Comparison of ENCODE assay signal across 23 cellular contexts in genomic region chr14:23347406-23348296, GRCh38. TPM values are rescaled to one million over a fixed set of nuclear protein-coding genes. Genes with fewer than 3 reads are reported as not detected.
DNase-seq lines count a peak whose midpoint lies in the region; ATAC-seq and TF ChIP-seq lines count a peak whose summit lies in the region.
"Had no signal": no experiment of that assay in that cellular context is flagged by ENCODE, and none has a peak within 500 bp of the region (broad histone marks: within the 10 kb centered on the region; RNA-seq: fewer than 3 reads in every experiment).

No MANE protein-coding gene starts in this region.

- peak; percentile 21 for DNase-seq in GM13976 (ENCODE audit: low spot score)
- DNase-seq in IMR-90: no peak
- DNase-seq in endodermal cell: peak; percentile 31
- no peak for DNase-seq in neuronal stem cell (ENCODE audit: low spot score)
- DNase-seq in Ammon's horn (ENCODE audit: low spot score): no peak
- DNase-seq in NCI-H1930 (lab: John Stamatoyannopoulos, UW): no peak
- DNase-seq in cardiac septum (ENCODE audit: low spot score): no peak
- DNase-seq in left lobe of liver (ENCODE audit: low spot score): no peak
- DNase-seq: 8988T; BE2C; C1 segment of cervical spinal cord; CD4-positive, CD25-positive, alpha-beta regulatory T cell; CD8-positive, alpha-beta memory T cell; COR-L47; DMS79; GDM1; GM23248; HCEC 1CT; KG1 had no signal

- TF ChIP-seq CTCF in GM13976 (IDR thresholded peaks at IDR 0.05; ENCODE audit: borderline replicate concordance, control extremely low read depth, extremely low read depth, insufficient read depth, missing control alignments) (no peak), IMR-90 (conservative IDR thresholded peaks at IDR 0.05; ENCODE audit: low read depth, low read length) (no peak), endodermal cell (conservative IDR thresholded peaks at IDR 0.05) (no peak)

- H3K27ac ChIP-seq in IMR-90 (ENCODE audit: insufficient read depth, low read length): no peak overlapping the region
- H3K27ac ChIP-seq in endodermal cell (ENCODE audit: low read depth, low read length): no peak overlapping the region
- H3K27ac ChIP-seq in neuronal stem cell (replicated peaks; ENCODE audit: low read length): no peak overlapping the region
- H3K27ac ChIP-seq: GM23248 had no signal

- H3K4me1 ChIP-seq in IMR-90 (ENCODE audit: control insufficient read depth, insufficient read depth, low read length) (peaks cover 3% of the 10 kb centered on the region; the same call in 1 of the 2 replicates), endodermal cell (ENCODE audit: control insufficient read depth, insufficient read depth, low read length) (peaks cover 19% of the 10 kb centered on the region), neuronal stem cell (ENCODE audit: control insufficient read depth in 2 of 2, insufficient read depth in 1 of 2, low read depth in 1 of 2, low read length in 2 of 2) (peaks cover 0 to 4% of the 10 kb centered on the region in 2 donors)

- intact Hi-C loops in IMR-90 (cut with micrococcal nuclease) (no loop called here), cardiac septum (cut with DNase I) (no loop called here)

- BruUV-seq in IMR-90 (replicated peaks; lab: Mats Ljungman, UMichigan): TSS peak; percentile 26

- no peak overlapping the region for H4K8ac ChIP-seq in IMR-90 (ENCODE audit: low read depth in 2 of 2, low read length in 2 of 2)
- H4K8ac ChIP-seq in neuronal stem cell (ENCODE audit: low read depth, low read length): no peak overlapping the region

- H3K27me3 Mint-ChIP-seq in endodermal cell (ENCODE audit: insufficient read depth): peaks cover 23% of the 10 kb centered on the region

- no peak overlapping the region for H2BK20ac ChIP-seq in IMR-90 (ENCODE audit: low read depth, low read length)

- H3K9ac ChIP-seq in IMR-90 (ENCODE audit: low read depth, low read length): no peak overlapping the region
- H3K9ac ChIP-seq in endodermal cell (ENCODE audit: extremely low read depth, low read length, poor library complexity, severe bottlenecking): no peak overlapping the region
- peak overlapping the region; percentile 40 for H3K9ac ChIP-seq in neuronal stem cell (ENCODE audit: low read depth, low read length, poor library complexity)
- H3K9ac ChIP-seq: GM23248 had no signal

- H3K23ac ChIP-seq in IMR-90 (ENCODE audit: low read depth, low read length) (no peak overlapping the region), neuronal stem cell (ENCODE audit: low read depth, low read length, poor library complexity) (no peak overlapping the region)

- CTCF ChIA-PET in IMR-90 (lab: Yijun Ruan, JAX): interaction anchor here (0.5 kb wide), 1 partner anchor 10 kb away, joined by 3 read pairs; no protein-coding TSS in a partner anchor

- no peak overlapping the region for H3K56ac ChIP-seq in IMR-90 (ENCODE audit: extremely low read depth, insufficient read depth, low read length)

- POLR2A ChIA-PET in IMR-90 (lab: Charles Lee; ENCODE audit: unreplicated experiment): no interaction called here

- H3K9me3 ChIP-seq in IMR-90 (ENCODE audit: control insufficient read depth, insufficient read depth, low read length) (no peaks in the 10 kb centered on the region), endodermal cell (ENCODE audit: control insufficient read depth, low read length) (peaks cover 6% of the 10 kb centered on the region), neuronal stem cell (replicated peaks in 1 of 2; ENCODE audit: control insufficient read depth in 2 of 2, insufficient read depth in 1 of 2, low read depth in 1 of 2, low read length in 2 of 2) (no peaks in the 10 kb centered on the region)
- H3K9me3 ChIP-seq: BE2C had no signal

- H3K4me3 Mint-ChIP-seq in endodermal cell: no peak overlapping the region
- H3K4me3 Mint-ChIP-seq: CD4-positive, CD25-positive, alpha-beta regulatory T cell; CD8-positive, alpha-beta memory T cell had no signal

- no peak overlapping the region for H2AFZ ChIP-seq in IMR-90 (replicated peaks; ENCODE audit: low read length, poor library complexity)
- H2AFZ ChIP-seq in neuronal stem cell (ENCODE audit: low read length): no peak overlapping the region
- H2AFZ ChIP-seq: GM23248 had no signal

- H3K9me3 Mint-ChIP-seq in endodermal cell: peaks cover 1% of the 10 kb centered on the region
- H3K9me3 Mint-ChIP-seq: CD8-positive, alpha-beta memory T cell had no signal

- H2BK120ac ChIP-seq in IMR-90 (ENCODE audit: low read depth, low read length) (no peak overlapping the region), neuronal stem cell (ENCODE audit: low read depth, low read length) (no peak overlapping the region)

- no peak overlapping the region for H2BK12ac ChIP-seq in neuronal stem cell (ENCODE audit: low read length)

- no peaks in the 10 kb centered on the region; the same call in 1 of the 2 replicates for H4K20me1 ChIP-seq in IMR-90 (ENCODE audit: insufficient read depth, low read length)

- H3K14ac ChIP-seq in IMR-90 (replicated peaks; ENCODE audit: low read depth, low read length) (no peak overlapping the region), neuronal stem cell (ENCODE audit: low read length) (peak overlapping the region; percentile 32)

- H3K4me3 ChIP-seq in IMR-90 (ENCODE audit: insufficient read depth, low read depth, low read length): no peak overlapping the region
- H3K4me3 ChIP-seq in endodermal cell (ENCODE audit: low read length): no peak overlapping the region
- H3K4me3 ChIP-seq in neuronal stem cell (ENCODE audit: low read length in 2 of 2): no peak overlapping the region
- H3K4me3 ChIP-seq: GM23248 had no signal

- H3K18ac ChIP-seq in IMR-90 (ENCODE audit: low read depth, low read length) (no peak overlapping the region), neuronal stem cell (ENCODE audit: low read length) (no peak overlapping the region)

- ATAC-seq in IMR-90 (ENCODE audit: low read depth) (no peak), left lobe of liver (no peak)

- H3K36me3 Mint-ChIP-seq in endodermal cell (ENCODE audit: low read depth): peaks cover 21% of the 10 kb centered on the region
- H3K36me3 Mint-ChIP-seq: CD8-positive, alpha-beta memory T cell had no signal

- H2BK5ac ChIP-seq in IMR-90 (ENCODE audit: low read depth, low read length, poor library complexity, severe bottlenecking) (no peak overlapping the region), neuronal stem cell (ENCODE audit: low read length) (no peak overlapping the region)

- H3K4me2 ChIP-seq in IMR-90 (ENCODE audit: low read depth, low read length) (no peak overlapping the region), neuronal stem cell (ENCODE audit: insufficient read depth, low read length, poor library complexity, severe bottlenecking) (no peak overlapping the region)

- no peak overlapping the region for H4K91ac ChIP-seq in IMR-90 (ENCODE audit: insufficient read depth, low read depth, low read length)
- no peak overlapping the region for H4K91ac ChIP-seq in neuronal stem cell (ENCODE audit: low read depth, low read length, poor library complexity)

- H2AK9ac ChIP-seq in IMR-90 (replicated peaks; ENCODE audit: low read depth, low read length, poor library complexity): no peak overlapping the region

- peaks cover 23% of the 10 kb centered on the region for H3K4me1 Mint-ChIP-seq in endodermal cell

- H4K5ac ChIP-seq in IMR-90 (ENCODE audit: low read depth, low read length): no peak overlapping the region

- no peak overlapping the region for H3K27ac Mint-ChIP-seq in endodermal cell
- H3K27ac Mint-ChIP-seq: CD4-positive, CD25-positive, alpha-beta regulatory T cell; CD8-positive, alpha-beta memory T cell had no signal

- H2BK15ac ChIP-seq in IMR-90 (ENCODE audit: low read depth, low read length): no peak overlapping the region
- H2BK15ac ChIP-seq in neuronal stem cell (ENCODE audit: low read length): no peak overlapping the region

- H2AK5ac ChIP-seq in IMR-90 (ENCODE audit: low read depth, low read length) (no peak overlapping the region), neuronal stem cell (ENCODE audit: low read depth, low read length) (no peak overlapping the region)

- TF ChIP-seq RAD21 in IMR-90 (IDR thresholded peaks at IDR 0.05; ENCODE audit: low read length): no peak

- in situ Hi-C loops in GM13976 (cut with MboI; ENCODE audit: low sequenced_read_pairs, unreplicated experiment): no loop called here
- in situ Hi-C loops in IMR-90 (cut with MboI; ENCODE audit: low sequenced_read_pairs): no loop called here

- H3K4ac ChIP-seq in IMR-90 (ENCODE audit: low read depth, low read length) (no peak overlapping the region), neuronal stem cell (ENCODE audit: low read length) (no peak overlapping the region)

- 100% methylated on average over 5 of the region's 19 CpGs; no CpG with 5 or more reads in 1 of the 2 experiments for WGBS in IMR-90 (ENCODE audit: extremely low coverage in 2 of 2, insufficient read length in 1 of 2), 2 experiments
- WGBS in endodermal cell (ENCODE audit: insufficient coverage in 1 of 2, insufficient read length in 1 of 2), 2 experiments: 93 to 97% methylated on average over 5 to 19 of the region's 19 CpGs
- WGBS in neuronal stem cell (ENCODE audit: extremely low coverage in 2 of 2, insufficient read length in 2 of 2, insufficient replicate concordance in 1 of 2), 2 donors: no CpG with 5 or more reads among the region's 19 CpGs

- no peaks in the 10 kb centered on the region for H3K9me1 ChIP-seq in IMR-90 (ENCODE audit: insufficient read depth, low read length)

- H3K36me3 ChIP-seq in IMR-90 (ENCODE audit: control insufficient read depth, insufficient read depth, low read length) (peaks cover 10% of the 10 kb centered on the region), endodermal cell (ENCODE audit: control insufficient read depth, insufficient read depth, low read length) (no peaks in the 10 kb centered on the region), neuronal stem cell (replicated peaks in 1 of 2; ENCODE audit: control insufficient read depth in 2 of 2, insufficient read depth in 2 of 2, low read length in 2 of 2) (peaks cover 7 to 8% of the 10 kb centered on the region in 2 donors)
- H3K36me3 ChIP-seq: BE2C had no signal

- no peak for TF ChIP-seq POLR2A in IMR-90 (IDR thresholded peaks at IDR 0.05; ENCODE audit: low read depth, low read length)

- dilution Hi-C loops in IMR-90 (cut with HindIII; ENCODE audit: low sequenced_read_pairs, unreplicated experiment): no loop called here

- peaks cover 0 to 7% of the 10 kb centered on the region in 2 experiments; a peak in 3 of 4 replicates for H3K79me1 ChIP-seq in IMR-90 (ENCODE audit: low read depth in 1 of 2, low read length in 2 of 2)
- no peaks in the 10 kb centered on the region for H3K79me1 ChIP-seq in neuronal stem cell (ENCODE audit: low read depth, low read length)

- H3K27me3 ChIP-seq in IMR-90 (ENCODE audit: control insufficient read depth, insufficient read depth, low read length): peaks cover 2% of the 10 kb centered on the region; the same call in 1 of the 2 replicates
- peaks cover 8% of the 10 kb centered on the region for H3K27me3 ChIP-seq in endodermal cell (ENCODE audit: control insufficient read depth, insufficient read depth, low read length, poor library complexity, severe bottlenecking)
- H3K27me3 ChIP-seq in neuronal stem cell (ENCODE audit: control insufficient read depth in 3 of 3, insufficient read depth in 3 of 3, low read depth in 1 of 3, low read length in 3 of 3): peaks cover 0 to 3% (median 0%) of the 10 kb centered on the region in 3 experiments
- H3K27me3 ChIP-seq: BE2C had no signal

RNA-seq across cellular contexts. Expression of gene SLC22A17, which starts 5.0 kb away (rescaled TPM):
- 6.4 and 6.6 TPM in 2 replicates for total RNA-seq in IMR-90 (2012; rRNA removed)
- 35.6 and 36.0 TPM in 2 replicates for polyA plus RNA-seq in IMR-90 (2012; rRNA removed)
- 17.0 and 43.1 TPM in 2 replicates for polyA plus RNA-seq in IMR-90 (2012; cell fraction: cytosol; rRNA removed)
- 161 and 357 TPM in 2 replicates for polyA plus RNA-seq in IMR-90 (2012; cell fraction: nucleus; rRNA removed; ENCODE audit: low replicate concordance)
- total RNA-seq in endodermal cell: 10 to 100 TPM; 49.9 to 89.0 TPM
- polyA plus RNA-seq in endodermal cell (2013, experiment 1 of 2): 90.3 TPM
- polyA plus RNA-seq in endodermal cell (2013, experiment 2 of 2): 82.1 TPM
- 62.0 TPM for polyA plus RNA-seq in neuronal stem cell (2013, experiment 1 of 2)
- polyA plus RNA-seq in neuronal stem cell (2013, experiment 2 of 2): 60.0 TPM
- 10.6 TPM for total RNA-seq in cardiac septum
- total RNA-seq in left lobe of liver: 3.6 TPM

RNA-seq across cellular contexts. Expression of gene EFS, which starts 17.3 kb away (rescaled TPM):
- total RNA-seq in IMR-90 (2012; rRNA removed) (2.2 and 2.5 TPM in 2 replicates), endodermal cell (10 to 100 TPM; 69.9 to 96.4 TPM), cardiac septum (3.7 TPM), left lobe of liver (0.68 TPM)
- polyA plus RNA-seq in IMR-90 (2012; rRNA removed): 11.6 and 13.3 TPM in 2 replicates
- polyA plus RNA-seq in IMR-90 (2012; cell fraction: cytosol; rRNA removed): 7.2 and 13.1 TPM in 2 replicates
- polyA plus RNA-seq in IMR-90 (2012; cell fraction: nucleus; rRNA removed; ENCODE audit: low replicate concordance): 34.4 and 64.4 TPM in 2 replicates
- polyA plus RNA-seq in endodermal cell (2013, experiment 1 of 2): 115 TPM
- polyA plus RNA-seq in endodermal cell (2013, experiment 2 of 2): 105 TPM
- 74.5 TPM for polyA plus RNA-seq in neuronal stem cell (2013, experiment 1 of 2)
- polyA plus RNA-seq in neuronal stem cell (2013, experiment 2 of 2): 74.5 TPM
- total RNA-seq: CD4-positive, CD25-positive, alpha-beta regulatory T cell; CD8-positive, alpha-beta memory T cell; H4 had no signal
- polyA plus RNA-seq: CD4-positive, CD25-positive, alpha-beta regulatory T cell; CD8-positive, alpha-beta memory T cell had no signal

RNA-seq across cellular contexts. Expression of gene IL25, which starts 25.0 kb away (rescaled TPM):
- total RNA-seq in IMR-90 (2012; rRNA removed) (not detected in 2 replicates), endodermal cell (not detected), cardiac septum (not detected), left lobe of liver (not detected)
- not detected in 2 replicates for polyA plus RNA-seq in IMR-90 (2012; rRNA removed)
- not detected in 2 replicates for polyA plus RNA-seq in IMR-90 (2012; cell fraction: cytosol; rRNA removed)
- polyA plus RNA-seq in IMR-90 (2012; cell fraction: nucleus; rRNA removed; ENCODE audit: low replicate concordance): not detected in 2 replicates
- polyA plus RNA-seq in endodermal cell (2013, experiment 1 of 2): not detected
- polyA plus RNA-seq in endodermal cell (2013, experiment 2 of 2): not detected
- not detected for polyA plus RNA-seq in neuronal stem cell (2013, experiment 1 of 2)
- polyA plus RNA-seq in neuronal stem cell (2013, experiment 2 of 2): not detected
- total RNA-seq: A673; CD4-positive, CD25-positive, alpha-beta regulatory T cell; CD8-positive, alpha-beta memory T cell; Daoy; GM23248; H4 had no signal
- polyA plus RNA-seq: AG04450; CD4-positive, CD25-positive, alpha-beta regulatory T cell; CD8-positive, alpha-beta memory T cell; GM23248 had no signal

RNA-seq across cellular contexts. Expression of gene PABPN1, which starts 26.4 kb away (rescaled TPM):
- total RNA-seq in IMR-90 (2012; rRNA removed) (74.4 and 104 TPM in 2 replicates), endodermal cell (100 to 1,000 TPM; 293 TPM), cardiac septum (82.9 TPM), left lobe of liver (86.9 TPM)
- polyA plus RNA-seq in IMR-90 (2012; rRNA removed): 192 and 211 TPM in 2 replicates
- polyA plus RNA-seq in IMR-90 (2012; cell fraction: cytosol; rRNA removed): 68.9 and 112 TPM in 2 replicates
- polyA plus RNA-seq in IMR-90 (2012; cell fraction: nucleus; rRNA removed; ENCODE audit: low replicate concordance): 620 and 1,496 TPM in 2 replicates
- polyA plus RNA-seq in endodermal cell (2013, experiment 1 of 2): 295 TPM
- 251 TPM for polyA plus RNA-seq in endodermal cell (2013, experiment 2 of 2)
- 311 TPM for polyA plus RNA-seq in neuronal stem cell (2013, experiment 1 of 2)
- polyA plus RNA-seq in neuronal stem cell (2013, experiment 2 of 2): 303 TPM

RNA-seq across cellular contexts. Expression of gene CMTM5, which starts 29.2 kb away (rescaled TPM):
- total RNA-seq in IMR-90 (2012; rRNA removed): not detected in 2 replicates
- polyA plus RNA-seq in IMR-90 (2012; rRNA removed): 0.07 and 0.11 TPM in 2 replicates
- polyA plus RNA-seq in IMR-90 (2012; cell fraction: cytosol; rRNA removed): 0.27 TPM in 1 of 2 replicates, not detected in the other
- 0.23 and 0.30 TPM in 2 replicates for polyA plus RNA-seq in IMR-90 (2012; cell fraction: nucleus; rRNA removed; ENCODE audit: low replicate concordance)
- 1 to 10 TPM in 1 of 2 donors, under 1 TPM in 1; 0.40 to 1.4 TPM for total RNA-seq in endodermal cell
- 3.3 TPM for polyA plus RNA-seq in endodermal cell (2013, experiment 1 of 2)
- 2.8 TPM for polyA plus RNA-seq in endodermal cell (2013, experiment 2 of 2)
- polyA plus RNA-seq in neuronal stem cell (2013, experiment 1 of 2): 5.0 TPM
- 4.4 TPM for polyA plus RNA-seq in neuronal stem cell (2013, experiment 2 of 2)
- not detected for total RNA-seq in cardiac septum
- total RNA-seq in left lobe of liver: not detected
- total RNA-seq: A673; CD8-positive, alpha-beta memory T cell; Daoy; GM23248; H4 had no signal
- polyA plus RNA-seq: CD4-positive, CD25-positive, alpha-beta regulatory T cell; CD8-positive, alpha-beta memory T cell; GM23248 had no signal

Comparison
In these comparisons a context has a peak if more than half of its experiments do, and no peak if none do; other contexts are left out.
1. DNase-seq: peak in GM13976 (single experiment) and endodermal cell (single experiment); none in IMR-90 (single experiment), neuronal stem cell (single experiment), Ammon's horn (single experiment), NCI-H1930 (0 of 2), cardiac septum (single experiment) and left lobe of liver (single experiment).
2. RNA of gene EFS, which starts 17.3 kb away (total RNA-seq): 69.9 to 96.4 TPM in endodermal cell; 3.7 TPM in cardiac septum (single experiment), 2.2 to 2.5 TPM in IMR-90 and 0.68 TPM in left lobe of liver (single experiment); every median in the first group is over 10 times any median in the second.